ENCODE assay signal across 19 cellular contexts in the genomic region with DNA sequence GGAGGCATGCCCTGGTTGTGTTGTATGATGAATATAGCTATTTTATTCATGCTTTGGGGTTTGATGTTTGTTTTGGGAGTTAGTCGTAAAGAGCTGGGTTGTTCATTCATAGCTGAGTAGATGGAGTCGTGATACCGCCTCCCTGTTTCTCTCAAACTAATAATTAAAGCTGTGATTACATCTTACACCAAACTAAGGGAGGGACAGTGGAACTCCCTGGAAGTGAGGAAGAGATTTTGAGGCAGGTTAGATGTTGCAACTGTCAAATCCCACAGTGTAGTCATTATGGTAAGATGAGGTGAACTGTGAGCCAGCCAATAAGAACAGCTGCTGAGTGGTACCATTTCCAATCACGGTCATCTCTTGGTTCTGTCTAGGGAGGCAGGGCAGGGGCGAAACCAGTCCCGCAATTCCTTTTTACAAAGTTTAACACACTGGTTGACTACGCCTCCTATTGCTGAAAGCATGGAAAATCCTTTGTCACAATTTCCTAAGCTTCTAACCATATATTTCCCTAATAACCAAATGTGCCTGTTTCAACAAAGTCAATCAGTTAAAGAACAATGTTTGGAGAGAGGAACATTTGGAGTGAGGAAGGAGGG.
"Had no signal": no experiment of that assay in that cellular context is flagged by ENCODE, and none has a peak within 500 bp of the region (broad histone marks: within the 10 kb centered on the region; RNA-seq: fewer than 3 reads in every experiment).

No MANE protein-coding gene starts in this region.

- H3K4me1 ChIP-seq: left lung, pancreas had no signal

- ATAC-seq: activated CD4-positive, alpha-beta T cell treated with anti-CD3 and anti-CD28 coated beads for 36 hours; left lung; pancreas; psoas muscle; stimulated activated naive CD8-positive, alpha-beta T cell treated with anti-CD3 and anti-CD28 coated beads, Interleukin-15, amount 100 ng/mL, for 72 hours had no signal

- H3K36me3 Mint-ChIP-seq: activated naive CD8-positive, alpha-beta T cell treated with anti-CD3 and anti-CD28 coated beads for 36 hours had no signal

- H3K27me3 ChIP-seq: left lung, neutrophil, pancreas, right atrium auricular region, tibial artery had no signal

- H3K4me3 Mint-ChIP-seq: activated B cell treated with CpG ODN at 0.5 μM for 24 hours; activated CD4-positive, alpha-beta T cell treated with anti-CD3 and anti-CD28 coated beads for 36 hours; activated naive CD8-positive, alpha-beta T cell treated with anti-CD3 and anti-CD28 coated beads for 36 hours; central memory CD8-positive, alpha-beta T cell; immature natural killer cell; nephron; stimulated activated naive CD8-positive, alpha-beta T cell treated with anti-CD3 and anti-CD28 coated beads, Interleukin-15, amount 100 ng/mL, for 72 hours had no signal

- H3K27ac ChIP-seq: left lung, neutrophil, pancreas, psoas muscle, right atrium auricular region, tibial artery had no signal

- H3K27me3 Mint-ChIP-seq: activated B cell treated with CpG ODN at 0.5 μM for 24 hours; activated naive CD8-positive, alpha-beta T cell treated with anti-CD3 and anti-CD28 coated beads for 36 hours; stimulated activated naive CD8-positive, alpha-beta T cell treated with anti-CD3 and anti-CD28 coated beads, Interleukin-15, amount 100 ng/mL, for 72 hours had no signal

- H3K27ac Mint-ChIP-seq: activated B cell treated with CpG ODN at 0.5 μM for 24 hours; activated CD4-positive, alpha-beta T cell treated with anti-CD3 and anti-CD28 coated beads for 36 hours; activated naive CD8-positive, alpha-beta T cell treated with anti-CD3 and anti-CD28 coated beads for 36 hours; immature natural killer cell; nephron had no signal

- H3K9me3 Mint-ChIP-seq: activated B cell treated with CpG ODN at 0.5 μM for 24 hours; activated naive CD8-positive, alpha-beta T cell treated with anti-CD3 and anti-CD28 coated beads for 36 hours; central memory CD8-positive, alpha-beta T cell; nephron; stimulated activated naive CD8-positive, alpha-beta T cell treated with anti-CD3 and anti-CD28 coated beads, Interleukin-15, amount 100 ng/mL, for 72 hours had no signal

- H3K9me3 ChIP-seq: left lung, neutrophil, pancreas, psoas muscle, right atrium auricular region, tibial artery had no signal

- H3K4me1 Mint-ChIP-seq: activated B cell treated with CpG ODN at 0.5 μM for 24 hours; activated CD4-positive, alpha-beta T cell treated with anti-CD3 and anti-CD28 coated beads for 36 hours; activated naive CD8-positive, alpha-beta T cell treated with anti-CD3 and anti-CD28 coated beads for 36 hours; central memory CD8-positive, alpha-beta T cell; immature natural killer cell; stimulated activated naive CD8-positive, alpha-beta T cell treated with anti-CD3 and anti-CD28 coated beads, Interleukin-15, amount 100 ng/mL, for 72 hours had no signal

- DNase-seq: activated B cell treated with CpG ODN at 0.5 μM for 24 hours; activated CD4-positive, alpha-beta T cell treated with anti-CD3 and anti-CD28 coated beads for 36 hours; activated CD4-positive, alpha-beta T cell treated with anti-CD3 and anti-CD28 coated beads, Interleukin-2, amount 50 U/mL, for 4 hours; activated naive CD4-positive, alpha-beta T cell treated with Interleukin-2 at 50 U/mL for 16 hours; activated naive CD8-positive, alpha-beta T cell treated with anti-CD3 and anti-CD28 coated beads for 36 hours; activated T-cell treated with anti-CD3 and anti-CD28 coated beads, Interleukin-2, amount 50 U/mL, for 48 hours; effector memory CD4-positive, alpha-beta T cell; immature natural killer cell; left lung; pancreas; psoas muscle; stimulated activated CD4-positive, alpha-beta T cell treated with anti-CD3 and anti-CD28 coated beads, Interleukin-4, amount 100 ng/mL, for 4 hours; stimulated activated naive CD8-positive, alpha-beta T cell treated with anti-CD3 and anti-CD28 coated beads, Interleukin-15, amount 100 ng/mL, for 72 hours; T-helper 1 cell; tibial artery had no signal
